17 cellular contexts compared by ENCODE assay signal in the genomic region with DNA sequence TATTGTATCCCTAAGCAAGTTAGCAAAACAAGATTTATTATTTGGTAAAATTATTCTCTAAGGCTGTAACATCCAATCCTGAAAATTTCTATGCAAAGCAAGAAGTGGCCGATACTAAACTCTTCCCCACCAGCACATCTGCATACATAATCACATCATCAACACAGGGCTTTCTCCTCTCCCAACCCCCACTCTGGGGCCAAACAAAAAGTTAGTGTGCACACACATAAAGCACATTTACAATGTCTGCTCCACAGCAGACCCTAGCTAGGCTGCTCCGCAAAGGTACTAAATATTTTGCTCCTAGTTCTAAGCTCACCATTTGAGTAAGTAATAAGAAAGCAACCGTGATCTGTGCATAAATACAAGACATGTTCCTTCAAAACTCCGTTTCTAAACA. TPM values are rescaled to one million over a fixed set of nuclear protein-coding genes. Genes with fewer than 3 reads are reported as not detected.
DNase-seq lines count a peak whose midpoint lies in the region; ATAC-seq, FAIRE-seq and TF ChIP-seq lines count a peak whose summit lies in the region.
"Had no signal": no experiment of that assay in that cellular context is flagged by ENCODE, and none has a peak within 500 bp of the region (broad histone marks: within the 10 kb centered on the region; RNA-seq: fewer than 3 reads in every experiment).

No MANE protein-coding gene starts in this region.

- ATAC-seq in body of pancreas: no peak
- ATAC-seq in GM19397 (IDR thresholded peaks at IDR 0.05; ENCODE audit: unreplicated experiment): no peak
- ATAC-seq: stimulated activated memory B cell treated with anti-CD40 and anti-IgM and Interleukin-4, amounts not matched to agents 10 μg/mL and 1 μg/mL and 100 μg/mL, for 72 hours had no signal

- H3K4me1 ChIP-seq in A673 (ENCODE audit: insufficient read depth, low read length, poor library complexity, severe bottlenecking) (peaks cover 27% of the 10 kb centered on the region), body of pancreas (peaks cover 38% of the 10 kb centered on the region)

- no peak for TF ChIP-seq CTCF in A673 (conservative IDR thresholded peaks at IDR 0.05; ENCODE audit: low read depth, low read length)
- TF ChIP-seq CTCF in dorsolateral prefrontal cortex (IDR thresholded peaks at IDR 0.05 in 54 of 56, conservative IDR thresholded peaks at IDR 0.05 in 2 of 56; ENCODE audit: low read depth in 1 of 56, partially characterized antibody in 56 of 56): peak in 7 of 56 donors; percentile 8 to 28 (median 10)
- no peak for TF ChIP-seq CTCF in body of pancreas (IDR thresholded peaks at IDR 0.05)

- 52 to 55% methylated on average over 4 of the region's 4 CpGs for WGBS in body of pancreas, 2 donors

- no TSS peak for BruUV-seq in A673 (replicated peaks; lab: Mats Ljungman, UMichigan)

- intact Hi-C loops in A673 (cut with micrococcal nuclease; ENCODE audit: unreplicated experiment) (no loop called here), dorsolateral prefrontal cortex (cut with DNase I) (no loop called here), body of pancreas (cut with DNase I) (no loop called here)

- no peak for FAIRE-seq in RCC 7860 (lab: Jason Lieb, UNC)
- FAIRE-seq: endometrium, GM12892 had no signal

- peaks cover 7% of the 10 kb centered on the region for H3K9me3 ChIP-seq in A673 (ENCODE audit: low read depth, low read length, poor library complexity, severe bottlenecking)
- H3K9me3 ChIP-seq in body of pancreas: no peaks in the 10 kb centered on the region

- H3K36me3 ChIP-seq in A673 (ENCODE audit: insufficient read depth, low read length, poor library complexity, severe bottlenecking) (no peaks in the 10 kb centered on the region), body of pancreas (replicated peaks in 1 of 2; ENCODE audit: insufficient read depth in 1 of 2, low read depth in 2 of 2) (no peaks in the 10 kb centered on the region)
- H3K36me3 ChIP-seq: cardiac muscle cell had no signal

- H3K27ac ChIP-seq in A673 (ENCODE audit: low read depth, low read length, poor library complexity, severe bottlenecking): peak overlapping the region; percentile 18
- peak overlapping the region; percentile 58 to 99 (median 98) for H3K27ac ChIP-seq in dorsolateral prefrontal cortex
- H3K27ac ChIP-seq in body of pancreas: peak overlapping the region in 1 of 4 donors; percentile 15
- H3K27ac ChIP-seq: 22Rv1, cardiac muscle cell had no signal

- no peak overlapping the region for H3K4me3 ChIP-seq in A673 (ENCODE audit: low read depth, low read length, poor library complexity, severe bottlenecking)
- H3K4me3 ChIP-seq in dorsolateral prefrontal cortex: peak overlapping the region in 58 of 59 donors; percentile 3 to 99 (median 89)
- no peak overlapping the region for H3K4me3 ChIP-seq in body of pancreas
- H3K4me3 ChIP-seq: cardiac muscle cell had no signal

- DNase-seq in A673 (ENCODE audit: low spot score) (peak; percentile 26), NCI-H82 treated with DMSO at 0.1 percent for 48 hours (lab: John Stamatoyannopoulos, UW; ENCODE audit: unreplicated experiment) (peak; percentile 20), dorsolateral prefrontal cortex (peak in 6 of 10 donors; percentile 56 to 86 (median 62)), midbrain (lab: John Stamatoyannopoulos, UW) (peak; percentile 79), RCC 7860 (ENCODE audit: low spot score) (no peak), SHP77 (lab: John Stamatoyannopoulos, UW) (no peak), body of pancreas (no peak)
- DNase-seq: activated naive CD4-positive, alpha-beta T cell; CD4-positive, alpha-beta memory T cell; naive B cell; NCI-H2171 treated with DMSO at 0.1 percent for 48 hours had no signal

- POLR2A ChIA-PET in A673 (lab: Charles Lee; ENCODE audit: low non-redundant PET): no interaction called here

- CTCF ChIA-PET in A673 (lab: Charles Lee): no interaction called here

- no peaks in the 10 kb centered on the region for H3K27me3 ChIP-seq in A673 (replicated peaks; ENCODE audit: insufficient read depth, low read depth, low read length, poor library complexity)
- H3K27me3 ChIP-seq in dorsolateral prefrontal cortex: no peaks in the 10 kb centered on the region
- H3K27me3 ChIP-seq in body of pancreas: no peaks in the 10 kb centered on the region
- H3K27me3 ChIP-seq: cardiac muscle cell had no signal

- no peak for TF ChIP-seq POLR2A in body of pancreas (IDR thresholded peaks at IDR 0.05)

RNA-seq across cellular contexts. Expression of gene RNF130, which starts 3.6 kb away (rescaled TPM):
- total RNA-seq in A673 (2021): 31.4 and 31.6 TPM in 2 replicates
- 100 to 1,000 TPM in 119 of 120 experiments, 10 to 100 TPM in 1; 95.0 to 273 (median 136) TPM for total RNA-seq in dorsolateral prefrontal cortex
- total RNA-seq in body of pancreas: 10 to 100 TPM; 32.3 to 58.9 TPM

Comparison
In these comparisons a context has a peak if more than half of its experiments do, and no peak if none do; other contexts are left out.
1. DNase-seq: peak in A673 (single experiment), NCI-H82 treated with DMSO at 0.1 percent for 48 hours (single experiment), dorsolateral prefrontal cortex (6 of 10) and midbrain (single experiment); none in RCC 7860 (single experiment), SHP77 (0 of 2) and body of pancreas (0 of 4).
2. H3K4me3 ChIP-seq: peak in dorsolateral prefrontal cortex (58 of 59); none in A673 (single experiment) and body of pancreas (0 of 2).